Comparison of ENCODE assay signal across 17 cellular contexts in the genomic region with DNA sequence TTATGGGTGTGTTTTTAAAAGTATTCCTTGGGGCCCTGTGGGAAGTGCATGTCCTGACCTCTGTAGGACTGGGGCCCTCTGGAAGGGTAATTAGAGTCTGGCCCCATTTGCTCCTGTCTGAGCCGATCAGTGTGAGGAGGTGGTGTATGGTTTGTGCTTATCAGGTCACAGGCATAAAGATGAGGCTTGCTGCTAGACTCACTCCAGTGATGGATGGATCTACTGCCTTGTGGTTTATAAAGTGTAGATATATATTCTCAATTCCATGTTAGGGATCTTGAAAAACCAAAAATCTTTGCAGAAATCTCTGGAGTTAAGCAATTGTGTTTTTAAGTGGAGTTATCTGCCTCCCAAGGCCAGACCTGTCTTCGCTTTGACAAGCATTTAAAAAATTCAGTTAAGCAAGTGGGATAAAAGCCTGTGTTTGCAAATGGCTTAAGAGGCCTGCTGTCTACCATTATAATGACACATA.
A peak's percentile ranks its signal among the peaks of the same experiment; 100 is the strongest.
DNase-seq lines count a peak whose midpoint lies in the region; ATAC-seq, FAIRE-seq and TF ChIP-seq lines count a peak whose summit lies in the region.
"Had no signal": no experiment of that assay in that cellular context is flagged by ENCODE, and none has a peak within 500 bp of the region (broad histone marks: within the 10 kb centered on the region; RNA-seq: fewer than 3 reads in every experiment).

No MANE protein-coding gene starts in this region.

- ATAC-seq in GM19023 (IDR thresholded peaks at IDR 0.05; ENCODE audit: unreplicated experiment) (no peak), HG03135 (IDR thresholded peaks at IDR 0.05; ENCODE audit: unreplicated experiment) (no peak)

- TF ChIP-seq CTCF in coronary artery (IDR thresholded peaks at IDR 0.05) (no peak), kidney (IDR thresholded peaks at IDR 0.05; ENCODE audit: borderline replicate concordance, extremely low read depth, insufficient read depth) (no peak), smooth muscle cell (IDR thresholded peaks at IDR 0.05; ENCODE audit: borderline replicate concordance, insufficient read depth, poor library complexity, severe bottlenecking) (no peak)

- DNase-seq in NCI-H82 (lab: John Stamatoyannopoulos, UW), result peak; percentile 47
- no peak for DNase-seq in coronary artery (ENCODE audit: low spot score)
- no peak for DNase-seq in kidney
- no peak for DNase-seq in smooth muscle cell (lab: John Stamatoyannopoulos, UW; ENCODE audit: unreplicated experiment)
- no peak for DNase-seq in activated CD4-positive, CD25-positive, alpha-beta regulatory T cell treated with anti-CD3 and anti-CD28 coated beads, Interleukin-2, amount 50 U/mL, for 72 hours
- no peak for DNase-seq in effector CD8-positive, alpha-beta T cell (lab: John Stamatoyannopoulos, UW)
- DNase-seq: activated CD4-positive, alpha-beta T cell treated with anti-CD3 and anti-CD28 coated beads for 1 hour; activated naive CD4-positive, alpha-beta T cell treated with anti-CD3 and anti-CD28 coated beads, Interleukin-2, amount 50 U/mL, for 16 hours; DMS153; glutamatergic neuron; NCI-H1417 treated with DMSO at 0.1 percent for 48 hours; NCI-H345; T-helper 2 cell had no signal

- 0% methylated on average over 2 of the region's 2 CpGs for WGBS in smooth muscle cell (ENCODE audit: low lambda C conversion rate)

- H3K4me3 ChIP-seq in coronary artery (peak overlapping the region; percentile 17), kidney (ENCODE audit: low read length in 2 of 2) (no peak overlapping the region), smooth muscle cell (no peak overlapping the region)

- H3K4me1 ChIP-seq in kidney (ENCODE audit: control insufficient read depth in 1 of 2, insufficient read depth in 1 of 2, low read depth in 1 of 2, low read length in 2 of 2) (peaks cover 23 to 42% of the 10 kb centered on the region in 2 donors), smooth muscle cell (ENCODE audit: low read depth) (peaks cover 22% of the 10 kb centered on the region)

- intact Hi-C loops in kidney (cut with DNase I), result no loop called here

- H2AFZ ChIP-seq in smooth muscle cell (ENCODE audit: low read depth), result no peak overlapping the region
- H2AFZ ChIP-seq: parathyroid adenoma had no signal

- H4K20me1 ChIP-seq in smooth muscle cell (ENCODE audit: low read depth), result peaks cover 84% of the 10 kb centered on the region

- H3K79me2 ChIP-seq in smooth muscle cell (ENCODE audit: low read depth), result peaks cover 50% of the 10 kb centered on the region
- H3K79me2 ChIP-seq: parathyroid adenoma had no signal

- H3K4me2 ChIP-seq in smooth muscle cell, result peak overlapping the region; percentile 45

- H3K27me3 ChIP-seq in smooth muscle cell (ENCODE audit: low read depth), result no peaks in the 10 kb centered on the region

- no peak overlapping the region for H3K9ac ChIP-seq in kidney (ENCODE audit: low read length in 2 of 2)
- H3K9ac ChIP-seq in smooth muscle cell (ENCODE audit: low read depth), result no peak overlapping the region
- H3K9ac ChIP-seq: parathyroid adenoma had no signal

- H3K27ac ChIP-seq in coronary artery (peak overlapping the region in 1 of 2 donors; percentile 68), kidney (ENCODE audit: low read depth in 2 of 2, low read length in 2 of 2) (peak overlapping the region; percentile 39 to 62), smooth muscle cell (ENCODE audit: low read depth) (peak overlapping the region; percentile 25)
- H3K27ac ChIP-seq: parathyroid adenoma had no signal

- H3F3A ChIP-seq in smooth muscle cell (ENCODE audit: low read depth), result no peaks in the 10 kb centered on the region

- H3K36me3 ChIP-seq in kidney (ENCODE audit: control insufficient read depth in 1 of 2, insufficient read depth in 2 of 2, low read length in 2 of 2) (no peaks in the 10 kb centered on the region), smooth muscle cell (ENCODE audit: low read depth) (no peaks in the 10 kb centered on the region)

- H3K9me3 ChIP-seq in kidney (ENCODE audit: control insufficient read depth in 1 of 2, low read length in 2 of 2) (no peaks in the 10 kb centered on the region), smooth muscle cell (replicated peaks; ENCODE audit: low read depth) (peaks cover 9% of the 10 kb centered on the region)

- FAIRE-seq in kidney (lab: Jason Lieb, UNC), result no peak
- FAIRE-seq: keratinocyte had no signal
